Comparison of ENCODE assay signal across 14 cellular contexts in the genomic region with DNA sequence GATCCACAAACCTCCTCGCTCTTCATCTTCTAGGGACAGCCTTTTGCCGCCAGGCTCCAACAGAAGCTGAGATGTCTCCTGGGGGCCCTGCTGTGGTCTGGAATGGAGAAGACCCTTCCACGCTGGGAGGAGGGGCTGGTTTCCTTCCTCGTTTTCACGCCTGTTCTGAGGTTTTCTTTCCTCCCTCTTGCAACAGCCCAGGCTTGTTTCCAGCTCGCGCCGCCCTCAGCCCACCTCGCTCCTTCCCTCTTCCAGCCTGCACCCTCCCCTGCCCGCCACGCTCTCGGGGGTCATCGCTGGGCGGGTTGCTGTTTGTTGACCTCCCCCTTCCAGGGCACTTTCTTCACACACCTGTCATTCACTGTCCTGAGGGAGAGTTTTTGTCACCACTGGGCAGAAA.
"Had no signal": no experiment of that assay in that cellular context is flagged by ENCODE, and none has a peak within 500 bp of the region (broad histone marks: within the 10 kb centered on the region; RNA-seq: fewer than 3 reads in every experiment).

No MANE protein-coding gene starts in this region.

- H3K36me3 ChIP-seq: ascending aorta, esophagus squamous epithelium, thyroid gland had no signal

- H3K9me3 Mint-ChIP-seq: activated naive CD8-positive, alpha-beta T cell treated with anti-CD3 and anti-CD28 coated beads, Interleukin-2, amount 50 U/mL, for 24 hours had no signal

- H3K9ac ChIP-seq: parathyroid adenoma had no signal

- H3K79me2 ChIP-seq: parathyroid adenoma had no signal

- DNase-seq: activated CD4-positive, alpha-beta T cell treated with anti-CD3 and anti-CD28 coated beads for 48 hours; activated naive CD4-positive, alpha-beta T cell treated with Interleukin-2 at 50 U/mL for 16 hours; activated naive CD8-positive, alpha-beta T cell treated with anti-CD3 and anti-CD28 coated beads, Interleukin-2, amount 50 U/mL, for 24 hours; dorsolateral prefrontal cortex; esophagus squamous epithelium; foreskin keratinocyte; head of caudate nucleus; left cardiac atrium; stimulated activated CD4-positive, alpha-beta T cell treated with anti-CD3 and anti-CD28 coated beads, Interleukin-4, amount 100 ng/mL, for 4 hours; T1000; thyroid gland had no signal

- H3K4me1 ChIP-seq: ascending aorta, foreskin keratinocyte, parathyroid adenoma, thyroid gland had no signal

- H3K27ac Mint-ChIP-seq: activated naive CD8-positive, alpha-beta T cell treated with anti-CD3 and anti-CD28 coated beads, Interleukin-2, amount 50 U/mL, for 24 hours had no signal

- ATAC-seq: activated naive CD8-positive, alpha-beta T cell treated with anti-CD3 and anti-CD28 coated beads, Interleukin-2, amount 50 U/mL, for 24 hours; foreskin keratinocyte had no signal

- H3K4me3 ChIP-seq: ascending aorta, esophagus squamous epithelium, lung, thyroid gland had no signal

- H3K4me3 Mint-ChIP-seq: activated naive CD8-positive, alpha-beta T cell treated with anti-CD3 and anti-CD28 coated beads, Interleukin-2, amount 50 U/mL, for 24 hours had no signal

- H3K9me3 ChIP-seq: ascending aorta, esophagus squamous epithelium, thyroid gland had no signal

- H3K27ac ChIP-seq: ascending aorta, dorsolateral prefrontal cortex, esophagus squamous epithelium, foreskin keratinocyte, parathyroid adenoma, thyroid gland had no signal

- H3K27me3 ChIP-seq: ascending aorta, dorsolateral prefrontal cortex, foreskin keratinocyte, thyroid gland had no signal
